In the genomic region with DNA sequence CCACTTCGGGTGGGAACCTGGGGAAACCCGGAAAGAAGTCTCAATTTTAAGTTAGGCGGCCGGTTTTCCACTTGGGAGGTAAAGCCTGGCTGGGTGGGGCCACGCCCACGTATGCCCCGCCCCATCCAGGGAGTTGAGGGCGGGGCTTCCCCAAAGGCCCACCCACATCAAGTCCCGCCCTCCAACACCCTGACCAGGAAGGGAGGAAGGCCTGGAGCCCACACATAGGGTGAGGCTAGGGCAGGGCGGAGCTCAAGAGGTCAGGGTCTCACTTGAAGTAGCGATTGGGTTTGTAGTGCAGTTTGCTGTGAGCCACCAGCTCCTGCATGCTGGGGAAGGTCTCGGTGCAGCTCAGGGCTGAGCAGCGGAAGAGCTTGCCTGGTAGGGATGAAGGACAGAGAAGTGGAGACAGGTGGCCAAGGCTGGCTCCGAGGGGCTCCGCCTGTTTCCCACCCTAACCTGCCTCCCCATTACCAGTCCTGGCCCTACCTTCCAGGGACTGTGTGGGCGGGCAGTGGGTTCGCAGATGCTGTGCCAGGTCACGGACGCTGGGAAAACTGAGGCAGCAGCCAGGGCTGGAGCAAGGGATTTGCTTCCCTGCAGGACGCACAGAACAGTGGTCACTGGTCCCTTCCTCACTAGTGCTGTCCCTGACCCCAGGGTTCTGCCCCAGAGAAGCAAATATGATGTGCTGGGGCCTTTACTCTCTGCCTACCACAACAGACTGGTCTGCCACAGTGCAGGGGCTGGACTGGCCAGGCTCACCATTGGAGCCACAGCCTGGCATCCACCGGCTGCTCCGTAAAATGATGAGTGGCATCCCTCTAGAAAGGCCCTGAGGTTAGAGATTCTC, we compare ENCODE assay signal across 10 cellular contexts. TPM values are rescaled to one million over a fixed set of nuclear protein-coding genes. Genes with fewer than 3 reads are reported as not detected.
DNase-seq lines count a peak whose midpoint lies in the region; ATAC-seq and TF ChIP-seq lines count a peak whose summit lies in the region.
"Had no signal": no experiment of that assay in that cellular context is flagged by ENCODE, and none has a peak within 500 bp of the region (broad histone marks: within the 10 kb centered on the region; RNA-seq: fewer than 3 reads in every experiment).

No MANE protein-coding gene starts in this region.

- no peaks in the 10 kb centered on the region for H3K9me3 ChIP-seq in CD4-positive, alpha-beta T cell (ENCODE audit: control insufficient read depth, low read length)
- H3K9me3 ChIP-seq: heart left ventricle had no signal

- H3K27ac ChIP-seq in CD4-positive, alpha-beta T cell (ENCODE audit: low read depth, low read length) = no peak overlapping the region

- no peaks in the 10 kb centered on the region for H3K27me3 ChIP-seq in CD4-positive, alpha-beta T cell (ENCODE audit: control insufficient read depth, insufficient read depth, low read length)
- H3K27me3 ChIP-seq: heart left ventricle had no signal

- ATAC-seq in CD4-positive, alpha-beta T cell (ENCODE audit: poor library complexity) = no peak
- ATAC-seq in GM18498 (IDR thresholded peaks at IDR 0.05; ENCODE audit: unreplicated experiment) (no peak), HG03439 (IDR thresholded peaks at IDR 0.05; ENCODE audit: unreplicated experiment) (no peak)
- ATAC-seq: heart left ventricle had no signal

- CTCF ChIA-PET in CD4-positive, alpha-beta T cell (lab: Charles Lee) = interaction anchor here (5.5 kb wide), 1 partner anchor 68 kb away, joined by 41 read pairs; no protein-coding TSS in a partner anchor

- POLR2A ChIA-PET in CD4-positive, alpha-beta T cell (lab: Charles Lee) = interaction anchor here (1.6 to 8.6 kb wide), 10 partner anchors 15 to 122 kb away, joined by 8 to 185 read pairs (median 14); partner anchors contain the start of genes HNRNPM, MARCHF2, MYO1F and RAB11B

- no peaks in the 10 kb centered on the region for H3K27me3 Mint-ChIP-seq in CD4-positive, alpha-beta T cell

- peak overlapping the region; percentile 72 for H3K27ac Mint-ChIP-seq in CD4-positive, alpha-beta T cell

- H3K36me3 Mint-ChIP-seq in CD4-positive, alpha-beta T cell (ENCODE audit: low read depth) = peaks cover 34% of the 10 kb centered on the region

- 0 out of 2 replicates have a peak overlapping the region, but pooled peaks have one; percentile 56 for H3K4me3 ChIP-seq in HFF-Myc (replicated peaks; ENCODE audit: low read depth, low read length)

- H3K9me3 Mint-ChIP-seq in CD4-positive, alpha-beta T cell = no peaks in the 10 kb centered on the region

- H3K4me3 Mint-ChIP-seq in CD4-positive, alpha-beta T cell = no peak overlapping the region

- intact Hi-C loops in CD4-positive, alpha-beta T cell (cut with DNase I, micrococcal nuclease) = no loop called here

- TF ChIP-seq CTCF in CD4-positive, alpha-beta T cell (IDR thresholded peaks at IDR 0.05) = no peak
- no peak for TF ChIP-seq CTCF in HFF-Myc (IDR thresholded peaks at IDR 0.05; ENCODE audit: low read depth, low read length, missing control alignments)

- peaks cover 45% of the 10 kb centered on the region for H3K4me1 Mint-ChIP-seq in CD4-positive, alpha-beta T cell (ENCODE audit: low read depth)

- DNase-seq in CD4-positive, alpha-beta T cell = no peak
- no peak for DNase-seq in HFF-Myc (ENCODE audit: extremely low read depth, low read depth)
- peak; percentile 36 for DNase-seq in activated CD4-positive, alpha-beta T cell treated with anti-CD3 and anti-CD28 coated beads, Interleukin-2, amount 50 U/mL, for 48 hours
- peak; percentile 22 for DNase-seq in kidney tubule cell (ENCODE audit: low spot score)
- no peak for DNase-seq in H4 (ENCODE audit: low spot score)
- DNase-seq in cortex of kidney (lab: John Stamatoyannopoulos, UW) = no peak

RNA-seq across cellular contexts. Expression of gene ZNF414, which starts 1.6 kb away (rescaled TPM):
- total RNA-seq in CD4-positive, alpha-beta T cell = 10 to 100 TPM; 36.3 to 38.0 TPM
- total RNA-seq in H4 (2014; rRNA removed; shearing (Covaris generic)) = 7.0 and 9.3 TPM in 2 replicates

RNA-seq across cellular contexts. Expression of gene PRAM1, which starts 9.9 kb away (rescaled TPM):
- 1 to 10 TPM; 4.3 to 6.3 TPM for total RNA-seq in CD4-positive, alpha-beta T cell
- total RNA-seq in H4 (2014; rRNA removed; shearing (Covaris generic)) = not detected in 2 replicates
- total RNA-seq: HT1080 had no signal

Comparison
In these comparisons a context has a peak if more than half of its experiments do, and no peak if none do; other contexts are left out.
1. DNase-seq: peak in activated CD4-positive, alpha-beta T cell treated with anti-CD3 and anti-CD28 coated beads, Interleukin-2, amount 50 U/mL, for 48 hours (2 of 2) and kidney tubule cell (single experiment); none in CD4-positive, alpha-beta T cell (0 of 10), HFF-Myc (single experiment), H4 (single experiment) and cortex of kidney (single experiment).